In genomic region chr3:90092994-90093393, GRCh38 we compare ENCODE assay signal across 1 cellular context.
TF ChIP-seq lines count a peak whose summit lies in the region.

No MANE protein-coding gene starts in this region.

TF ChIP-seq in HepG2, 621 proteins besides CTCF, POLR2A, EP300 and RAD21 (continued from another document):
- TF ChIP-seq CBX1 (IDR thresholded peaks at IDR 0.05; ENCODE audit: low read depth): no peak
- TF ChIP-seq PCBP1 (IDR thresholded peaks at IDR 0.05; ENCODE audit: borderline replicate concordance, low read depth, low read length): no peak
- no peak for TF ChIP-seq TP53 (CRISPR knock-in tag; conservative IDR thresholded peaks at IDR 0.05)
- TF ChIP-seq MNT (IDR thresholded peaks at IDR 0.05): no peak
- no peak for TF ChIP-seq CBFB (CRISPR knock-in tag; IDR thresholded peaks at IDR 0.05)
- TF ChIP-seq CREBL2 (CRISPR knock-in tag; IDR thresholded peaks at IDR 0.05; ENCODE audit: borderline replicate concordance): no peak
- no peak for TF ChIP-seq STAT6 (CRISPR knock-in tag; IDR thresholded peaks at IDR 0.05; ENCODE audit: borderline replicate concordance)
- TF ChIP-seq SALL2 (CRISPR knock-in tag; IDR thresholded peaks at IDR 0.05): no peak
